Comparison of ENCODE assay signal across 8 cellular contexts in genomic region chr11:110093407-110094297, GRCh38. TPM values are rescaled to one million over a fixed set of nuclear protein-coding genes. Genes with fewer than 3 reads are reported as not detected.
A peak's percentile ranks its signal among the peaks of the same experiment; 100 is the strongest.
DNase-seq lines count a peak whose midpoint lies in the region; ATAC-seq, FAIRE-seq and TF ChIP-seq lines count a peak whose summit lies in the region.

No MANE protein-coding gene starts in this region.

- H3K4me1 ChIP-seq in Panc1 (ENCODE audit: control insufficient read depth, insufficient read depth, low read length) (peaks cover 40% of the 10 kb centered on the region), gastrocnemius medialis (peaks cover 19 to 28% of the 10 kb centered on the region in 2 donors)

- intact Hi-C loops in Panc1 (cut with micrococcal nuclease; ENCODE audit: unreplicated experiment): loop anchor here (5.0 kb wide), 1 partner anchor 146 kb away; no protein-coding TSS in a partner anchor
- intact Hi-C loops in gastrocnemius medialis (cut with DNase I; ENCODE audit: low total_unique reads): loop anchor here (1.0 to 10.0 kb wide), 3 partner anchors 131 to 341 kb away; no protein-coding TSS in a partner anchor

- peak overlapping the region; percentile 86 for H3K27ac ChIP-seq in Panc1 (ENCODE audit: low read length)
- peak overlapping the region; percentile 86 to 99 (median 96) for H3K27ac ChIP-seq in gastrocnemius medialis

- CTCF ChIA-PET in Panc1 (lab: Charles Lee): no interaction called here

- no TSS peak for BruUV-seq in Panc1 (replicated peaks; lab: Mats Ljungman, UMichigan)

- no peak for FAIRE-seq in bronchial epithelial cell (lab: Jason Lieb, UNC)

- no peaks in the 10 kb centered on the region for H3K9me3 ChIP-seq in Panc1 (ENCODE audit: control insufficient read depth, insufficient read depth, low read depth, low read length)
- H3K9me3 ChIP-seq in gastrocnemius medialis: no peaks in the 10 kb centered on the region

- TF ChIP-seq CTCF in Panc1 (IDR thresholded peaks at IDR 0.05) (no peak), bronchial epithelial cell (IDR thresholded peaks at IDR 0.05; ENCODE audit: insufficient read depth, low read length, severe bottlenecking) (no peak), gastrocnemius medialis (IDR thresholded peaks at IDR 0.05 in 4 of 5, conservative IDR thresholded peaks at IDR 0.05 in 1 of 5) (no peak)

- peaks cover 5% of the 10 kb centered on the region; the same call in 1 of the 2 replicates for H3K27me3 ChIP-seq in Panc1 (ENCODE audit: control insufficient read depth, insufficient read depth, low read length)
- no peaks in the 10 kb centered on the region for H3K27me3 ChIP-seq in bronchial epithelial cell (ENCODE audit: control insufficient read depth, insufficient read depth, low read length)
- no peaks in the 10 kb centered on the region for H3K27me3 ChIP-seq in gastrocnemius medialis

- TF ChIP-seq POLR2A in gastrocnemius medialis (IDR thresholded peaks at IDR 0.05): peak in 1 of 2 donors; percentile 35

- H3K36me3 ChIP-seq in Panc1 (ENCODE audit: control insufficient read depth, insufficient read depth, low read length) (no peaks in the 10 kb centered on the region), bronchial epithelial cell (ENCODE audit: control insufficient read depth, insufficient read depth, low read length) (no peaks in the 10 kb centered on the region), gastrocnemius medialis (no peaks in the 10 kb centered on the region)

- H3K4me3 ChIP-seq in Panc1 (ENCODE audit: low read depth in 2 of 2, low read length in 2 of 2) (peak overlapping the region; percentile 62 to 70), bronchial epithelial cell (ENCODE audit: low read depth, low read length) (peak overlapping the region; percentile 82), gastrocnemius medialis (peak overlapping the region; percentile 72 to 95 (median 80))

- in situ Hi-C loops in Panc1 (cut with HindIII; ENCODE audit: low pct_unique_long_range_greater_than_20kb, low sequenced_read_pairs) (no loop called here), gastrocnemius medialis (cut with MboI; ENCODE audit: low sequenced_read_pairs in 4 of 4) (loop anchor here in 1 of 4 donors (10.0 kb wide), 1 partner anchor 149 kb away; no protein-coding TSS in a partner anchor)

- POLR2A ChIA-PET in Panc1 (lab: Charles Lee): no interaction called here

- ATAC-seq in GM19351 (IDR thresholded peaks at IDR 0.05; ENCODE audit: unreplicated experiment) (peak; percentile 21), HG03439 (IDR thresholded peaks at IDR 0.05; ENCODE audit: unreplicated experiment) (peak; percentile 13), Panc1 (peak; percentile 62), gastrocnemius medialis (peak; percentile 57 to 58)

- DNase-seq in D341Med (ENCODE audit: low spot score) (peak; percentile 69), Panc1 (ENCODE audit: low read depth, low spot score) (no peak), bronchial epithelial cell (ENCODE audit: low read depth) (no peak), inferior parietal cortex (ENCODE audit: extremely low spot score) (peak; percentile 69), gastrocnemius medialis (peak; percentile 31 to 45), GF-D8 (lab: John Stamatoyannopoulos, UW) (no peak)

RNA-seq across cellular contexts. Expression of gene ZC3H12C, which starts 0.5 kb away (rescaled TPM):
- total RNA-seq in Panc1 (2021; ENCODE audit: unreplicated experiment): 13.5 TPM
- 4.2 TPM for polyA plus RNA-seq in Panc1 (2012; ENCODE audit: insufficient read length)
- total RNA-seq in bronchial epithelial cell: 3.3 and 5.3 TPM in 2 replicates
- 10 to 100 TPM; 20.9 to 41.1 (median 30.9) TPM for total RNA-seq in gastrocnemius medialis

Comparison
In these comparisons a context has a peak if more than half of its experiments do, and no peak if none do; other contexts are left out.
1. DNase-seq: peak in D341Med (single experiment), inferior parietal cortex (single experiment) and gastrocnemius medialis (2 of 2); none in Panc1 (single experiment), bronchial epithelial cell (single experiment) and GF-D8 (single experiment).
2. Peak in every context shown above with its lines, with median percentiles within 50 percentile points of each other: ATAC-seq and H3K4me3 ChIP-seq.